14 cellular contexts compared by ENCODE assay signal in genomic region chr17:50349241-50349595, GRCh38. TPM values are rescaled to one million over a fixed set of nuclear protein-coding genes. Genes with fewer than 3 reads are reported as not detected.
DNase-seq lines count a peak whose midpoint lies in the region; ATAC-seq, FAIRE-seq and TF ChIP-seq lines count a peak whose summit lies in the region.
"Had no signal": no experiment of that assay in that cellular context is flagged by ENCODE, and none has a peak within 500 bp of the region (broad histone marks: within the 10 kb centered on the region; RNA-seq: fewer than 3 reads in every experiment).

No MANE protein-coding gene starts in this region.

- 0 out of 2 replicates have a peak overlapping the region, but pooled peaks have one; percentile 4 for H2BK15ac ChIP-seq in H1 (ENCODE audit: low read length)

- peaks cover 0 to 25% of the 10 kb centered on the region in 2 experiments; a peak in 2 of 4 replicates for H3K79me2 ChIP-seq in H1 (ENCODE audit: control insufficient read depth in 1 of 2, insufficient read depth in 2 of 2, low read length in 2 of 2)

- no peak overlapping the region for H4K5ac ChIP-seq in H1 (ENCODE audit: insufficient read length, low read depth, low read length)

- H3K4me2 ChIP-seq in H1 (ENCODE audit: insufficient read depth in 1 of 2, low read depth in 2 of 2, low read length in 2 of 2) (no peak overlapping the region), skeletal muscle satellite cell (ENCODE audit: low read length) (peak overlapping the region; percentile 97)

- H4K8ac ChIP-seq in H1 (ENCODE audit: extremely low read depth, insufficient read depth, low read length) = no peak overlapping the region

- TF ChIP-seq POLR2A in H1 (IDR thresholded peaks at IDR 0.05; ENCODE audit: control extremely low read depth in 1 of 2, low read depth in 2 of 2, low read length in 2 of 2) = no peak

- peaks cover 46% of the 10 kb centered on the region for H3K4me1 Mint-ChIP-seq in activated T-cell treated with anti-CD3 and anti-CD28 coated beads, Interleukin-2, amount 50 U/mL, for 72 hours (ENCODE audit: low read depth)
- H3K4me1 Mint-ChIP-seq in T-cell = peaks cover 31 to 43% (median 41%) of the 10 kb centered on the region in 3 donors

- peaks cover 0 to 1% of the 10 kb centered on the region in 2 donors for H3K36me3 Mint-ChIP-seq in activated T-cell treated with anti-CD3 and anti-CD28 coated beads, Interleukin-2, amount 50 U/mL, for 72 hours (ENCODE audit: insufficient read depth in 2 of 2)
- peaks cover 10% of the 10 kb centered on the region for H3K36me3 Mint-ChIP-seq in T-cell

- H3K9me3 Mint-ChIP-seq in activated T-cell treated with anti-CD3 and anti-CD28 coated beads, Interleukin-2, amount 50 U/mL, for 72 hours = no peaks in the 10 kb centered on the region
- H3K9me3 Mint-ChIP-seq in T-cell = no peaks in the 10 kb centered on the region
- H3K9me3 Mint-ChIP-seq: CD8-positive, alpha-beta T cell; effector memory CD8-positive, alpha-beta T cell had no signal

- no peak overlapping the region for H2AK5ac ChIP-seq in H1 (ENCODE audit: low read depth, low read length)

- peak; percentile 12 for DNase-seq in activated T-cell treated with anti-CD3 and anti-CD28 coated beads, Interleukin-2, amount 50 U/mL, for 1 hour
- no peak for DNase-seq in activated T-cell treated with anti-CD3 and anti-CD28 coated beads, Interleukin-2, amount 50 U/mL, for 72 hours
- DNase-seq in T-cell = peak in 1 of 34 experiments; percentile 1
- no peak for DNase-seq in H1 (ENCODE audit: low read depth in 1 of 2, low spot score in 2 of 2)
- DNase-seq in AG08396 (ENCODE audit: low spot score) = no peak
- no peak for DNase-seq in hepatic stellate cell (ENCODE audit: low spot score)
- DNase-seq: cerebellar nuclear complex; effector memory CD8-positive, alpha-beta T cell; NCI-H1694 treated with DMSO at 0.1 percent for 48 hours; NCI-H446 had no signal

- peak overlapping the region in 1 of 2 donors; percentile 32 for H3K4me3 Mint-ChIP-seq in activated T-cell treated with anti-CD3 and anti-CD28 coated beads, Interleukin-2, amount 50 U/mL, for 72 hours
- no peak overlapping the region for H3K4me3 Mint-ChIP-seq in T-cell
- H3K4me3 Mint-ChIP-seq: CD8-positive, alpha-beta T cell; effector memory CD8-positive, alpha-beta T cell had no signal

- H3K9me3 ChIP-seq in H1 (ENCODE audit: insufficient read depth in 2 of 2, low read depth in 1 of 2, low read length in 1 of 2) (no peaks in the 10 kb centered on the region), skeletal muscle satellite cell (replicated peaks; ENCODE audit: low read length) (no peaks in the 10 kb centered on the region)

- TF ChIP-seq CTCF in H1 (IDR thresholded peaks at IDR 0.05; ENCODE audit: control extremely low read depth in 1 of 3, insufficient read depth in 1 of 3, low read depth in 1 of 3, low read length in 3 of 3) = no peak

- H3K4ac ChIP-seq in H1 (replicated peaks; ENCODE audit: insufficient read length, low read depth, low read length) = no peak overlapping the region

- no peak overlapping the region for H3K14ac ChIP-seq in H1 (ENCODE audit: insufficient read length)

- H3K18ac ChIP-seq in H1 (ENCODE audit: extremely low read depth, low read length) = no peak overlapping the region

- H3K36me3 ChIP-seq in H1 (ENCODE audit: control insufficient read depth in 2 of 4, insufficient read depth in 4 of 4, low read length in 3 of 4) (peaks cover under 1 to 7% (median 4%) of the 10 kb centered on the region in 4 experiments; a peak in 5 of 8 replicates), skeletal muscle satellite cell (ENCODE audit: insufficient read depth, low read length) (peaks cover 14% of the 10 kb centered on the region)

- H2BK20ac ChIP-seq in H1 (ENCODE audit: low read length) = no peak overlapping the region

- no peak overlapping the region for H3K27ac Mint-ChIP-seq in activated T-cell treated with anti-CD3 and anti-CD28 coated beads, Interleukin-2, amount 50 U/mL, for 72 hours
- peak overlapping the region; percentile 64 to 69 for H3K27ac Mint-ChIP-seq in T-cell

- H3K56ac ChIP-seq in H1 (replicated peaks; ENCODE audit: insufficient read length, low read depth, low read length) = no peak overlapping the region

- H2AFZ ChIP-seq in H1 (ENCODE audit: low read length) = no peak overlapping the region

- H3K4me1 ChIP-seq in H1 (replicated peaks in 1 of 4; ENCODE audit: control insufficient read depth in 3 of 4, insufficient read depth in 4 of 4, low read length in 3 of 4) (peaks cover 4 to 17% (median 11%) of the 10 kb centered on the region in 4 experiments), skeletal muscle satellite cell (ENCODE audit: control insufficient read depth, insufficient read depth, low read length) (peaks cover 28% of the 10 kb centered on the region)

- no peak overlapping the region for H3K23ac ChIP-seq in H1 (ENCODE audit: insufficient read length)

- no peak overlapping the region for H2BK5ac ChIP-seq in H1 (ENCODE audit: low read depth, low read length)

- no peak overlapping the region for H3K27ac ChIP-seq in H1 (ENCODE audit: low read depth, low read length)

- ATAC-seq in activated T-cell treated with anti-CD3 and anti-CD28 coated beads, Interleukin-2, amount 50 U/mL, for 72 hours (replicated peaks in 1 of 2) = no peak
- ATAC-seq in T-cell (replicated peaks in 1 of 4) (no peak), HG02870 (IDR thresholded peaks at IDR 0.05; ENCODE audit: unreplicated experiment) (no peak)
- ATAC-seq: CD8-positive, alpha-beta T cell; effector memory CD8-positive, alpha-beta T cell; Right ventricle myocardium inferior had no signal

- H3K27me3 ChIP-seq in H1 (replicated peaks in 1 of 4; ENCODE audit: control insufficient read depth in 3 of 4, extremely low read depth in 1 of 4, insufficient read depth in 3 of 4, low read length in 3 of 4) (peaks cover 0 to 9% (median 5%) of the 10 kb centered on the region in 4 experiments; a peak in 4 of 7 replicates), skeletal muscle satellite cell (ENCODE audit: control insufficient read depth, insufficient read depth, low read length) (no peaks in the 10 kb centered on the region)

- H2BK120ac ChIP-seq in H1 (replicated peaks; ENCODE audit: low read depth, low read length) = no peak overlapping the region

- no peaks in the 10 kb centered on the region for H3K27me3 Mint-ChIP-seq in activated T-cell treated with anti-CD3 and anti-CD28 coated beads, Interleukin-2, amount 50 U/mL, for 72 hours (ENCODE audit: low read depth)
- H3K27me3 Mint-ChIP-seq in T-cell = no peaks in the 10 kb centered on the region
- H3K27me3 Mint-ChIP-seq: effector memory CD8-positive, alpha-beta T cell had no signal

- H3K23me2 ChIP-seq in H1 (ENCODE audit: low read depth, low read length) = peaks cover 17% of the 10 kb centered on the region

- 0 out of 2 replicates have a peak overlapping the region, but pooled peaks have one; percentile 4 for H2BK12ac ChIP-seq in H1 (ENCODE audit: low read depth, low read length)

- POLR2A ChIA-PET in T-cell (lab: Charles Lee) (interaction anchor here in 1 of 2 donors (0.6 kb wide), 2 partner anchors 13 to 330 kb away, joined by 3 read pairs; no protein-coding TSS in a partner anchor), H1 (lab: Charles Lee; ENCODE audit: partially characterized antibody) (interaction anchor here (1.1 to 12.4 kb wide), 4 partner anchors 13 to 144 kb away, joined by 3 to 135 read pairs (median 3); no protein-coding TSS in a partner anchor)

- H3K9ac ChIP-seq in H1 (replicated peaks in 1 of 4; ENCODE audit: extremely low read depth in 1 of 4, low read depth in 3 of 4, low read length in 3 of 4) (no peak overlapping the region), skeletal muscle satellite cell (ENCODE audit: low read depth, low read length) (no peak overlapping the region)

- no peak for TF ChIP-seq RAD21 in H1 (IDR thresholded peaks at IDR 0.05 in 1 of 2, conservative IDR thresholded peaks at IDR 0.05 in 1 of 2; ENCODE audit: low read depth in 2 of 2, low read length in 2 of 2)

- WGBS in H1 (ENCODE audit: extremely low coverage in 1 of 2, insufficient coverage in 1 of 2, insufficient read length in 1 of 2, insufficient replicate concordance in 2 of 2, low coverage in 1 of 2, low lambda C conversion rate in 2 of 2, missing lambda C conversion rate in 1 of 2), 2 experiments = 89% methylated on average over 5 of the region's 5 CpGs; no CpG with 5 or more reads in 1 of the 2 experiments

- H4K91ac ChIP-seq in H1 (replicated peaks; ENCODE audit: insufficient read length, low read length) = no peak overlapping the region

- H3K79me1 ChIP-seq in H1 (ENCODE audit: low read depth, low read length) = peaks cover 20% of the 10 kb centered on the region

- CTCF ChIA-PET in T-cell (lab: Charles Lee) (no interaction called here), H1 (lab: Charles Lee; ENCODE audit: partially characterized antibody) (interaction anchor here (0.6 to 4.0 kb wide), 8 partner anchors 14 to 180 kb away, joined by 3 to 58 read pairs (median 4); no protein-coding TSS in a partner anchor)

- H3K4me3 ChIP-seq in H1 (ENCODE audit: extremely low read depth in 1 of 4, insufficient read depth in 2 of 4, low read depth in 3 of 4, low read length in 4 of 4) (no peak overlapping the region), skeletal muscle satellite cell (ENCODE audit: low read length) (no peak overlapping the region)

- TF ChIP-seq EP300 in H1 (IDR thresholded peaks at IDR 0.05; ENCODE audit: borderline replicate concordance in 1 of 2, low read depth in 2 of 2, low read length in 2 of 2) = no peak

- peaks cover 2 to 29% of the 10 kb centered on the region in 2 experiments for H4K20me1 ChIP-seq in H1 (replicated peaks in 1 of 2; ENCODE audit: control insufficient read depth in 1 of 2, insufficient read depth in 2 of 2, low read length in 2 of 2)

- FAIRE-seq in H1 (lab: Jason Lieb, UNC) = no peak

RNA-seq across cellular contexts. Expression of gene XYLT2, which starts 3.3 kb away (rescaled TPM):
- 10 to 100 TPM; 24.2 to 43.8 TPM for total RNA-seq in activated T-cell treated with anti-CD3 and anti-CD28 coated beads, Interleukin-2, amount 50 U/mL, for 72 hours
- 10 to 100 TPM; 20.4 to 44.4 (median 40.8) TPM for total RNA-seq in T-cell
- total RNA-seq in H1 (2021; fragmentation: NEBNext Ultra II Directional; extraction: Animal tissue kit (Norgen Biotek cat#: 25700)) = 28.0 and 28.9 TPM in 2 replicates
- polyA plus RNA-seq in H1 (2011; rRNA removed) = 29.9 and 38.2 TPM in 2 replicates
- polyA plus RNA-seq in H1 (2011; cell fraction: cytosol; rRNA removed) = 26.8 TPM
- 55.3 TPM for polyA plus RNA-seq in H1 (2011; cell fraction: nucleus; rRNA removed)
- 17.0 to 31.4 TPM (median 27.3 TPM) in 4 replicates for polyA plus RNA-seq in H1 (2012, experiment 1 of 2)
- polyA plus RNA-seq in H1 (2012, experiment 2 of 2) = 16.5 TPM
- 29.7 TPM for polyA plus RNA-seq in H1 (2013, experiment 1 of 2)
- 29.8 TPM for polyA plus RNA-seq in H1 (2013, experiment 2 of 2)
- 28.9 and 33.8 TPM in 2 replicates for polyA minus RNA-seq in H1 (2011; rRNA and poly(A)+ RNA removed)
- 39.8 TPM for polyA minus RNA-seq in H1 (2011; cell fraction: cytosol; rRNA and poly(A)+ RNA removed)
- polyA minus RNA-seq in H1 (2011; cell fraction: nucleus; rRNA and poly(A)+ RNA removed) = 35.9 TPM
- 43.1 and 49.4 TPM in 2 replicates for total RNA-seq in skeletal muscle satellite cell (2012; rRNA removed)

RNA-seq across cellular contexts. Expression of gene MRPL27, which starts 23.8 kb away (rescaled TPM):
- total RNA-seq in activated T-cell treated with anti-CD3 and anti-CD28 coated beads, Interleukin-2, amount 50 U/mL, for 72 hours = 10 to 100 TPM; 44.6 to 45.9 TPM
- 10 to 100 TPM; 26.0 to 35.0 (median 31.2) TPM for total RNA-seq in T-cell
- total RNA-seq in H1 (2021; fragmentation: NEBNext Ultra II Directional; extraction: Animal tissue kit (Norgen Biotek cat#: 25700)) = 75.6 and 82.6 TPM in 2 replicates
- 109 and 135 TPM in 2 replicates for polyA plus RNA-seq in H1 (2011; rRNA removed)
- polyA plus RNA-seq in H1 (2011; cell fraction: cytosol; rRNA removed) = 155 TPM
- 67.9 TPM for polyA plus RNA-seq in H1 (2011; cell fraction: nucleus; rRNA removed)
- 130 to 159 TPM (median 138 TPM) in 4 replicates for polyA plus RNA-seq in H1 (2012, experiment 1 of 2)
- 95.2 TPM for polyA plus RNA-seq in H1 (2012, experiment 2 of 2)
- 54.9 TPM for polyA plus RNA-seq in H1 (2013, experiment 1 of 2)
- polyA plus RNA-seq in H1 (2013, experiment 2 of 2) = 60.3 TPM
- polyA minus RNA-seq in H1 (2011; rRNA and poly(A)+ RNA removed) = 55.9 and 75.0 TPM in 2 replicates
- 33.5 TPM for polyA minus RNA-seq in H1 (2011; cell fraction: cytosol; rRNA and poly(A)+ RNA removed)
- 41.1 TPM for polyA minus RNA-seq in H1 (2011; cell fraction: nucleus; rRNA and poly(A)+ RNA removed)
- 69.2 and 81.7 TPM in 2 replicates for total RNA-seq in skeletal muscle satellite cell (2012; rRNA removed)

RNA-seq across cellular contexts. Expression of gene EME1, which starts 23.8 kb away (rescaled TPM):
- total RNA-seq in activated T-cell treated with anti-CD3 and anti-CD28 coated beads, Interleukin-2, amount 50 U/mL, for 72 hours = 10 to 100 TPM; 42.9 to 43.1 TPM
- 1 to 10 TPM in 4 of 5 donors, under 1 TPM in 1; 0.75 to 2.1 (median 1.4) TPM for total RNA-seq in T-cell
- total RNA-seq in H1 (2021; fragmentation: NEBNext Ultra II Directional; extraction: Animal tissue kit (Norgen Biotek cat#: 25700)) = 13.3 and 13.9 TPM in 2 replicates
- 13.9 and 16.3 TPM in 2 replicates for polyA plus RNA-seq in H1 (2011; rRNA removed)
- polyA plus RNA-seq in H1 (2011; cell fraction: cytosol; rRNA removed) = 23.2 TPM
- 62.4 TPM for polyA plus RNA-seq in H1 (2011; cell fraction: nucleus; rRNA removed)
- 19.3 to 29.0 TPM (median 22.2 TPM) in 4 replicates for polyA plus RNA-seq in H1 (2012, experiment 1 of 2)
- polyA plus RNA-seq in H1 (2012, experiment 2 of 2) = 4.9 TPM
- 14.5 TPM for polyA plus RNA-seq in H1 (2013, experiment 1 of 2)
- 12.3 TPM for polyA plus RNA-seq in H1 (2013, experiment 2 of 2)
- polyA minus RNA-seq in H1 (2011; rRNA and poly(A)+ RNA removed) = 16.0 and 17.8 TPM in 2 replicates
- 12.3 TPM for polyA minus RNA-seq in H1 (2011; cell fraction: cytosol; rRNA and poly(A)+ RNA removed)
- polyA minus RNA-seq in H1 (2011; cell fraction: nucleus; rRNA and poly(A)+ RNA removed) = 28.1 TPM
- 8.5 and 10.4 TPM in 2 replicates for total RNA-seq in skeletal muscle satellite cell (2012; rRNA removed)

RNA-seq across cellular contexts. Expression of gene LRRC59, which starts 48.1 kb away (rescaled TPM):
- total RNA-seq in activated T-cell treated with anti-CD3 and anti-CD28 coated beads, Interleukin-2, amount 50 U/mL, for 72 hours = 10 to 100 TPM; 57.6 to 63.6 TPM
- total RNA-seq in T-cell = 10 to 100 TPM; 29.4 to 41.7 (median 33.1) TPM
- total RNA-seq in H1 (2021; fragmentation: NEBNext Ultra II Directional; extraction: Animal tissue kit (Norgen Biotek cat#: 25700)) = 117 TPM in 2 replicates
- polyA plus RNA-seq in H1 (2011; rRNA removed) = 48.3 and 48.7 TPM in 2 replicates
- polyA plus RNA-seq in H1 (2011; cell fraction: cytosol; rRNA removed) = 58.5 TPM
- 43.5 TPM for polyA plus RNA-seq in H1 (2011; cell fraction: nucleus; rRNA removed)
- 94.3 to 100 TPM (median 95.6 TPM) in 4 replicates for polyA plus RNA-seq in H1 (2012, experiment 1 of 2)
- polyA plus RNA-seq in H1 (2012, experiment 2 of 2) = 68.4 TPM
- polyA plus RNA-seq in H1 (2013, experiment 1 of 2) = 66.2 TPM
- polyA plus RNA-seq in H1 (2013, experiment 2 of 2) = 66.4 TPM
- polyA minus RNA-seq in H1 (2011; rRNA and poly(A)+ RNA removed) = 104 and 110 TPM in 2 replicates
- polyA minus RNA-seq in H1 (2011; cell fraction: cytosol; rRNA and poly(A)+ RNA removed) = 39.5 TPM
- polyA minus RNA-seq in H1 (2011; cell fraction: nucleus; rRNA and poly(A)+ RNA removed) = 37.6 TPM
- 246 and 274 TPM in 2 replicates for total RNA-seq in skeletal muscle satellite cell (2012; rRNA removed)
